In genomic region chr3:106305127-106305526, GRCh38 we compare ENCODE assay signal across 20 cellular contexts.
DNase-seq lines count a peak whose midpoint lies in the region; ATAC-seq and TF ChIP-seq lines count a peak whose summit lies in the region.
"Had no signal": no experiment of that assay in that cellular context is flagged by ENCODE, and none has a peak within 500 bp of the region (broad histone marks: within the 10 kb centered on the region; RNA-seq: fewer than 3 reads in every experiment).

No MANE protein-coding gene starts in this region.

- no peaks in the 10 kb centered on the region for H3K79me1 ChIP-seq in IMR-90 (ENCODE audit: low read depth in 1 of 2, low read length in 2 of 2)

- H4K5ac ChIP-seq in IMR-90 (ENCODE audit: low read depth, low read length) = no peak overlapping the region

- H3K4ac ChIP-seq in IMR-90 (ENCODE audit: low read depth, low read length) = no peak overlapping the region

- no peak overlapping the region for H2AK5ac ChIP-seq in IMR-90 (ENCODE audit: low read depth, low read length)

- H2BK5ac ChIP-seq in IMR-90 (ENCODE audit: low read depth, low read length, poor library complexity, severe bottlenecking) = no peak overlapping the region

- no peak overlapping the region for H2AFZ ChIP-seq in IMR-90 (replicated peaks; ENCODE audit: low read length, poor library complexity)

- no peak overlapping the region for H3K56ac ChIP-seq in IMR-90 (ENCODE audit: extremely low read depth, insufficient read depth, low read length)

- DNase-seq in EL = peak; percentile 26
- peak; percentile 13 for DNase-seq in IMR-90
- peak; percentile 32 for DNase-seq in choroid plexus epithelial cell (ENCODE audit: low read depth)
- DNase-seq in foreskin fibroblast = peak; percentile 12 to 49
- DNase-seq in breast epithelium (ENCODE audit: low spot score in 2 of 2) = no peak
- DNase-seq in Peyer's patch = no peak
- DNase-seq: CD4-positive, alpha-beta memory T cell; DND-41; H9; MM.1S; NCI-H1105 treated with DMSO at 0.1 percent for 48 hours; NCI-H2081; NCI-H2171; NCI-H345; NCI-H524; NCI-H82; SJCRH30 had no signal

- no peak overlapping the region for H2AK9ac ChIP-seq in IMR-90 (replicated peaks; ENCODE audit: low read depth, low read length, poor library complexity)

- ATAC-seq in IMR-90 (ENCODE audit: low read depth) = no peak
- ATAC-seq in GM19397 (IDR thresholded peaks at IDR 0.05; ENCODE audit: unreplicated experiment) = no peak
- ATAC-seq: K562 had no signal

- no peak for TF ChIP-seq RAD21 in IMR-90 (IDR thresholded peaks at IDR 0.05; ENCODE audit: low read length)

- no peaks in the 10 kb centered on the region for H4K20me1 ChIP-seq in IMR-90 (ENCODE audit: insufficient read depth, low read length)
- H4K20me1 ChIP-seq: BLaER1 treated with 17β-estradiol and CSF1 and Interleukin-3, amounts not matched to agents 10 nM and 100 nM had no signal

- CTCF ChIA-PET in IMR-90 (lab: Yijun Ruan, JAX) = no interaction called here

- POLR2A ChIA-PET in IMR-90 (lab: Charles Lee; ENCODE audit: unreplicated experiment) = no interaction called here

- no peak for TF ChIP-seq CTCF in IMR-90 (conservative IDR thresholded peaks at IDR 0.05; ENCODE audit: low read depth, low read length)
- no peak for TF ChIP-seq CTCF in choroid plexus epithelial cell (conservative IDR thresholded peaks at IDR 0.05; ENCODE audit: low read depth, low read length)
- no peak for TF ChIP-seq CTCF in foreskin fibroblast (IDR thresholded peaks at IDR 0.05; ENCODE audit: low read depth, low read length)
- no peak for TF ChIP-seq CTCF in breast epithelium (IDR thresholded peaks at IDR 0.05)
- TF ChIP-seq CTCF in Peyer's patch (IDR thresholded peaks at IDR 0.05) = no peak

- TF ChIP-seq POLR2A in IMR-90 (IDR thresholded peaks at IDR 0.05; ENCODE audit: low read depth, low read length) (no peak), breast epithelium (IDR thresholded peaks at IDR 0.05) (no peak), Peyer's patch (IDR thresholded peaks at IDR 0.05) (no peak)

- H2BK15ac ChIP-seq in IMR-90 (ENCODE audit: low read depth, low read length) = no peak overlapping the region

- H3K9ac ChIP-seq in IMR-90 (ENCODE audit: low read depth, low read length) = no peak overlapping the region
- H3K9ac ChIP-seq: BLaER1 treated with 17β-estradiol and CSF1 and Interleukin-3, amounts not matched to agents 10 nM and 100 nM had no signal

- H3K36me3 ChIP-seq in IMR-90 (ENCODE audit: control insufficient read depth, insufficient read depth, low read length) (no peaks in the 10 kb centered on the region), breast epithelium (no peaks in the 10 kb centered on the region), Peyer's patch (no peaks in the 10 kb centered on the region)
- H3K36me3 ChIP-seq: BLaER1 treated with 17β-estradiol and CSF1 and Interleukin-3, amounts not matched to agents 10 nM and 100 nM; SJCRH30 had no signal

- dilution Hi-C loops in IMR-90 (cut with HindIII; ENCODE audit: low sequenced_read_pairs, unreplicated experiment) = no loop called here

- H3K4me1 ChIP-seq in IMR-90 (ENCODE audit: control insufficient read depth, insufficient read depth, low read length) = no peaks in the 10 kb centered on the region
- no peaks in the 10 kb centered on the region for H3K4me1 ChIP-seq in breast epithelium
- no peaks in the 10 kb centered on the region for H3K4me1 ChIP-seq in Peyer's patch
- H3K4me1 ChIP-seq: BLaER1 treated with 17β-estradiol and CSF1 and Interleukin-3, amounts not matched to agents 10 nM and 100 nM; SJCRH30 had no signal

- no peak overlapping the region for H2BK20ac ChIP-seq in IMR-90 (ENCODE audit: low read depth, low read length)

- no peak overlapping the region for H3K14ac ChIP-seq in IMR-90 (replicated peaks; ENCODE audit: low read depth, low read length)

- no peak overlapping the region for H2BK120ac ChIP-seq in IMR-90 (ENCODE audit: low read depth, low read length)

- H3K18ac ChIP-seq in IMR-90 (ENCODE audit: low read depth, low read length) = no peak overlapping the region

- H3K9me3 ChIP-seq in IMR-90 (ENCODE audit: control insufficient read depth, insufficient read depth, low read length) (no peaks in the 10 kb centered on the region), breast epithelium (no peaks in the 10 kb centered on the region), Peyer's patch (no peaks in the 10 kb centered on the region)
- H3K9me3 ChIP-seq: BLaER1 treated with 17β-estradiol and CSF1 and Interleukin-3, amounts not matched to agents 10 nM and 100 nM had no signal

- intact Hi-C loops in IMR-90 (cut with micrococcal nuclease) (no loop called here), breast epithelium (cut with DNase I; ENCODE audit: low total_unique reads) (no loop called here)

- BruUV-seq in IMR-90 (replicated peaks; lab: Mats Ljungman, UMichigan) = no TSS peak

- no peak overlapping the region for H4K91ac ChIP-seq in IMR-90 (ENCODE audit: insufficient read depth, low read depth, low read length)

- in situ Hi-C loops in IMR-90 (cut with MboI; ENCODE audit: low sequenced_read_pairs) = no loop called here

- no CpG with 5 or more reads among the region's 2 CpGs for WGBS in IMR-90 (ENCODE audit: extremely low coverage in 2 of 2, insufficient read length in 1 of 2), 2 experiments

- H3K27me3 ChIP-seq in IMR-90 (ENCODE audit: control insufficient read depth, insufficient read depth, low read length) (no peaks in the 10 kb centered on the region), breast epithelium (no peaks in the 10 kb centered on the region), Peyer's patch (no peaks in the 10 kb centered on the region)
- H3K27me3 ChIP-seq: BLaER1 treated with 17β-estradiol and CSF1 and Interleukin-3, amounts not matched to agents 10 nM and 100 nM; SJCRH30 had no signal

- no peak overlapping the region for H3K27ac ChIP-seq in IMR-90 (ENCODE audit: insufficient read depth, low read length)
- H3K27ac ChIP-seq in breast epithelium = no peak overlapping the region
- H3K27ac ChIP-seq in Peyer's patch = no peak overlapping the region
- H3K27ac ChIP-seq: BLaER1 treated with 17β-estradiol and CSF1 and Interleukin-3, amounts not matched to agents 10 nM and 100 nM; SJCRH30 had no signal

- H3K9me1 ChIP-seq in IMR-90 (ENCODE audit: insufficient read depth, low read length) = no peaks in the 10 kb centered on the region

- H4K8ac ChIP-seq in IMR-90 (ENCODE audit: low read depth in 2 of 2, low read length in 2 of 2) = no peak overlapping the region

- H3K4me2 ChIP-seq in IMR-90 (ENCODE audit: low read depth, low read length) = no peak overlapping the region
- H3K4me2 ChIP-seq: BLaER1 treated with 17β-estradiol and CSF1 and Interleukin-3, amounts not matched to agents 10 nM and 100 nM had no signal

- no peak overlapping the region for H3K23ac ChIP-seq in IMR-90 (ENCODE audit: low read depth, low read length)

- H3K4me3 ChIP-seq in IMR-90 (ENCODE audit: insufficient read depth, low read depth, low read length) = no peak overlapping the region
- H3K4me3 ChIP-seq in choroid plexus epithelial cell (ENCODE audit: low read depth, low read length) = no peak overlapping the region
- no peak overlapping the region for H3K4me3 ChIP-seq in foreskin fibroblast (ENCODE audit: low read depth in 1 of 2, low read length in 2 of 2)
- no peak overlapping the region for H3K4me3 ChIP-seq in breast epithelium
- no peak overlapping the region for H3K4me3 ChIP-seq in Peyer's patch
- H3K4me3 ChIP-seq: BLaER1 treated with 17β-estradiol and CSF1 and Interleukin-3, amounts not matched to agents 10 nM and 100 nM; K562; SJCRH30 had no signal

TF ChIP-seq in IMR-90, 13 proteins besides CTCF, POLR2A, EP300 and RAD21:
- no peak for TF ChIP-seq ELK1 (IDR thresholded peaks at IDR 0.05; ENCODE audit: borderline replicate concordance, low read depth, low read length)
- TF ChIP-seq MAZ (IDR thresholded peaks at IDR 0.05; ENCODE audit: borderline replicate concordance, low read depth, low read length) = no peak
- TF ChIP-seq MXI1 (IDR thresholded peaks at IDR 0.05; ENCODE audit: borderline replicate concordance, low read depth, low read length) = no peak
- no peak for TF ChIP-seq NFE2L2 (IDR thresholded peaks at IDR 0.05; ENCODE audit: low read depth, low read length)
- TF ChIP-seq CHD1 (IDR thresholded peaks at IDR 0.05; ENCODE audit: low read depth, low read length) = no peak
- TF ChIP-seq SMC3 (IDR thresholded peaks at IDR 0.05; ENCODE audit: low read depth, low read length) = no peak
- no peak for TF ChIP-seq FOS (IDR thresholded peaks at IDR 0.05; ENCODE audit: low read depth, low read length)
- TF ChIP-seq BHLHE40 (IDR thresholded peaks at IDR 0.05; ENCODE audit: low read depth, low read length) = no peak
- no peak for TF ChIP-seq CEBPB (IDR thresholded peaks at IDR 0.05; ENCODE audit: low read depth, low read length)
- no peak for TF ChIP-seq MAFK (IDR thresholded peaks at IDR 0.05; ENCODE audit: low read depth, low read length)
- TF ChIP-seq RCOR1 (IDR thresholded peaks at IDR 0.05; ENCODE audit: insufficient replicate concordance, low read length) = no peak
- TF ChIP-seq USF2 (IDR thresholded peaks at IDR 0.05; ENCODE audit: low read depth, low read length) = no peak

Comparison
In these comparisons a context has a peak if more than half of its experiments do, and no peak if none do; other contexts are left out.
1. DNase-seq: peak in EL (single experiment), IMR-90 (single experiment), choroid plexus epithelial cell (single experiment) and foreskin fibroblast (2 of 2); none in breast epithelium (0 of 2) and Peyer's patch (0 of 3).